Comparison of ENCODE assay signal across 14 cellular contexts in the genomic region with DNA sequence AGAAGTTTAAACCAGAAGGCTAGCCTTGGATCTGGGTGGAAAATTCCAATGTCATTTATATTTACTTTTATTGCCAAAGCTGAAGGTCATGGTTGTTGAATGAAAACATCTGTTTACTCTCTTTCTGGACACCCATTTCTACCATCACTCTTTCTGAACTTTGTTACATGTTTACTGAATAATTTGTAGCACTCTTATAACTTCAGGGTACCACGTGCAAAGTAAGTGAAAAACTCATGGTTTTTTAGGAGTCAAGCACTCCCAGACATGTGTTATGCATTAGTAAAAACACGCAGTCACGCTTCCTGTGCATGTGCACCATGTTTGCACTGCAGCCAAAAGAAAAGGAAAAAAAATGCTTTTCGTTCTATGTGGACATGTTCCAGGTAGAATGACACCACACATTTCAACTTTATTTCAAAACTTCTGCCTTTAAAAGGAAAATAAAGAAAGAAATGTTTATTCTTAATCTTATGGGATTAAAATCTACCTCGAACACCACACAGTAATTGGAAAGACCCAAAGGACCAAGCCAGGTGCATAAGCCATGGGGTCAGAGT. TPM values are rescaled to one million over a fixed set of nuclear protein-coding genes. Genes with fewer than 3 reads are reported as not detected.
DNase-seq lines count a peak whose midpoint lies in the region; FAIRE-seq and TF ChIP-seq lines count a peak whose summit lies in the region.
"Had no signal": no experiment of that assay in that cellular context is flagged by ENCODE, and none has a peak within 500 bp of the region (broad histone marks: within the 10 kb centered on the region; RNA-seq: fewer than 3 reads in every experiment).

No MANE protein-coding gene starts in this region.

- FAIRE-seq in kidney (lab: Jason Lieb, UNC) = no peak

- H3K36me3 ChIP-seq in kidney (ENCODE audit: control insufficient read depth in 1 of 2, insufficient read depth in 2 of 2, low read length in 2 of 2) (no peaks in the 10 kb centered on the region), stomach (no peaks in the 10 kb centered on the region)
- H3K36me3 ChIP-seq: brain microvascular endothelial cell had no signal

- H3K9ac ChIP-seq in kidney (ENCODE audit: low read length in 2 of 2) = no peak overlapping the region

- H3K9me3 ChIP-seq in kidney (ENCODE audit: control insufficient read depth in 1 of 2, low read length in 2 of 2) (no peaks in the 10 kb centered on the region), stomach (no peaks in the 10 kb centered on the region)

- no peaks in the 10 kb centered on the region for H3K27me3 ChIP-seq in stomach
- H3K27me3 ChIP-seq: brain microvascular endothelial cell had no signal

- TF ChIP-seq CTCF in chondrocyte (IDR thresholded peaks at IDR 0.05) (no peak), kidney (IDR thresholded peaks at IDR 0.05; ENCODE audit: borderline replicate concordance, extremely low read depth, insufficient read depth) (no peak), stomach (IDR thresholded peaks at IDR 0.05) (no peak)

- peak overlapping the region in 1 of 2 donors; percentile 47 for H3K27ac ChIP-seq in kidney (ENCODE audit: low read depth in 2 of 2, low read length in 2 of 2)
- H3K27ac ChIP-seq in stomach = peak overlapping the region in 4 of 5 donors; percentile 68 to 89 (median 76)
- H3K27ac ChIP-seq: brain microvascular endothelial cell, HL-60 had no signal

- H3K4me3 Mint-ChIP-seq in chondrocyte (ENCODE audit: unreplicated experiment) = no peak overlapping the region
- H3K4me3 Mint-ChIP-seq: CD4-positive, alpha-beta memory T cell; natural killer cell treated with Interleukin-12 subunit alpha and Interleukin-12 subunit beta and Interleukin-15 and Interleukin-18, amount 100 ng/mL, for 72 hours had no signal

- H3K4me1 Mint-ChIP-seq in chondrocyte (ENCODE audit: low read depth) = peaks cover 35% of the 10 kb centered on the region
- H3K4me1 Mint-ChIP-seq: CD4-positive, alpha-beta memory T cell had no signal

- H3K4me3 ChIP-seq in kidney (ENCODE audit: low read length in 2 of 2) = no peak overlapping the region
- H3K4me3 ChIP-seq in stomach = no peak overlapping the region

- H3K9me3 Mint-ChIP-seq in chondrocyte (ENCODE audit: low read depth) = peaks cover 21% of the 10 kb centered on the region
- H3K9me3 Mint-ChIP-seq: CD4-positive, alpha-beta memory T cell; natural killer cell treated with Interleukin-12 subunit alpha and Interleukin-12 subunit beta and Interleukin-15 and Interleukin-18, amount 100 ng/mL, for 72 hours had no signal

- TF ChIP-seq POLR2A in stomach (IDR thresholded peaks at IDR 0.05) = no peak

- TF ChIP-seq EP300 in stomach (IDR thresholded peaks at IDR 0.05) = no peak

- H3K36me3 Mint-ChIP-seq in chondrocyte (ENCODE audit: low read depth) = peaks cover 2% of the 10 kb centered on the region
- H3K36me3 Mint-ChIP-seq: CD4-positive, alpha-beta memory T cell; natural killer cell treated with Interleukin-12 subunit alpha and Interleukin-12 subunit beta and Interleukin-15 and Interleukin-18, amount 100 ng/mL, for 72 hours had no signal

- intact Hi-C loops in kidney (cut with DNase I) (no loop called here), stomach (cut with DNase I; ENCODE audit: low total_unique reads) (no loop called here)

- DNase-seq in GM04503 (ENCODE audit: low read depth) = peak; percentile 92
- DNase-seq in chondrocyte (ENCODE audit: low spot score) = no peak
- DNase-seq in kidney = peak; percentile 48
- DNase-seq in stomach = peak; percentile 35
- DNase-seq in effector CD8-positive, alpha-beta T cell (lab: John Stamatoyannopoulos, UW) = no peak
- no peak for DNase-seq in NCI-H748 (lab: John Stamatoyannopoulos, UW; ENCODE audit: unreplicated experiment)
- no peak for DNase-seq in middle frontal gyrus (ENCODE audit: extremely low spot score, low spot score)
- no peak for DNase-seq in Kasumi-1 (lab: John Stamatoyannopoulos, UW)
- DNase-seq: brain microvascular endothelial cell; CD4-positive, alpha-beta memory T cell; stimulated activated CD4-positive, alpha-beta T cell treated with anti-CD3 and anti-CD28 coated beads, Interleukin-4, amount 100 ng/mL, for 4 hours had no signal

- WGBS in stomach, 5 donors = 19 to 33% (median 24%) methylated on average over 5 of the region's 5 CpGs

- peaks cover 0 to 3% of the 10 kb centered on the region in 2 donors for H3K4me1 ChIP-seq in kidney (ENCODE audit: control insufficient read depth in 1 of 2, insufficient read depth in 1 of 2, low read depth in 1 of 2, low read length in 2 of 2)
- H3K4me1 ChIP-seq in stomach = peaks cover 6 to 40% (median 15%) of the 10 kb centered on the region in 4 donors

- H3K27me3 Mint-ChIP-seq in chondrocyte (ENCODE audit: low read depth) = no peaks in the 10 kb centered on the region

- H3K27ac Mint-ChIP-seq in chondrocyte (ENCODE audit: unreplicated experiment) = peak overlapping the region; percentile 68
- H3K27ac Mint-ChIP-seq: CD4-positive, alpha-beta memory T cell; natural killer cell treated with Interleukin-12 subunit alpha and Interleukin-12 subunit beta and Interleukin-15 and Interleukin-18, amount 100 ng/mL, for 72 hours had no signal

RNA-seq across cellular contexts. Expression of a gene that starts 31.4 kb away (rescaled TPM):
- total RNA-seq in chondrocyte = not detected in 3 replicates
- total RNA-seq in kidney = 9.3 TPM
- polyA plus RNA-seq in kidney (ENCODE audit: insufficient read depth, low read depth, low replicate concordance) = 28.1 TPM
- 100 to 1,000 TPM in 2 of 5 donors, 10 to 100 TPM in 2, not detected in 1; 58.5 to 427 (median 233) TPM for total RNA-seq in stomach
- polyA plus RNA-seq in stomach = 100 to 1,000 TPM in 1 of 3 donors, 10 to 100 TPM in 2; 29.9 to 150 (median 61.3) TPM
- total RNA-seq: CD4-positive, alpha-beta memory T cell; natural killer cell treated with Interleukin-12 subunit alpha and Interleukin-12 subunit beta and Interleukin-15 and Interleukin-18, amount 100 ng/mL, for 72 hours had no signal
- polyA plus RNA-seq: CD4-positive, alpha-beta memory T cell had no signal

RNA-seq across cellular contexts. Expression of a gene that starts 51.2 kb away (rescaled TPM):
- total RNA-seq in chondrocyte (not detected in 3 replicates), kidney (not detected), stomach (10 to 100 TPM in 1 of 5 donors, 1 to 10 TPM in 3, not detected in 1; 1.3 to 20.6 (median 4.4) TPM)
- polyA plus RNA-seq in kidney (ENCODE audit: insufficient read depth, low read depth, low replicate concordance) (not detected), stomach (10 to 100 TPM in 2 of 3 donors, 1 to 10 TPM in 1; 1.2 to 84.2 (median 62.2) TPM)
- total RNA-seq: CD4-positive, alpha-beta memory T cell; natural killer cell treated with Interleukin-12 subunit alpha and Interleukin-12 subunit beta and Interleukin-15 and Interleukin-18, amount 100 ng/mL, for 72 hours; temporal lobe had no signal
- polyA plus RNA-seq: CD4-positive, alpha-beta memory T cell had no signal

Comparison
In these comparisons a context has a peak if more than half of its experiments do, and no peak if none do; other contexts are left out.
1. DNase-seq: peak in GM04503 (single experiment), kidney (single experiment) and stomach (single experiment); none in chondrocyte (single experiment), effector CD8-positive, alpha-beta T cell (single experiment), NCI-H748 (single experiment), middle frontal gyrus (single experiment) and Kasumi-1 (0 of 2).